Comparison of ENCODE assay signal across 2 cellular contexts in genomic region chr6:24382891-24383494, GRCh38. TPM values are rescaled to one million over a fixed set of nuclear protein-coding genes. Genes with fewer than 3 reads are reported as not detected.
"Had no signal": no experiment of that assay in that cellular context is flagged by ENCODE, and none has a peak within 500 bp of the region (broad histone marks: within the 10 kb centered on the region; RNA-seq: fewer than 3 reads in every experiment).

No MANE protein-coding gene starts in this region.

RNA-seq across cellular contexts. Expression of gene DCDC2, which starts 25.1 kb away (rescaled TPM):
- total RNA-seq: activated CD8-positive, alpha-beta T cell treated with anti-CD3 and anti-CD28 coated beads for 36 hours; activated T-helper 2 cell treated with anti-CD3 and anti-CD28 coated beads, Interferon-gamma antibody, Interleukin-2, Interleukin-4, amounts not matched to agents 10 μg/mL and 5 μg/mL and 100 μg/mL, durations not matched to agents 14 hours and 24 hours and 36 hours had no signal
